ENCODE assay signal across 9 cellular contexts in genomic region chr11:19577391-19577831, GRCh38.
DNase-seq lines count a peak whose midpoint lies in the region; ATAC-seq, FAIRE-seq and TF ChIP-seq lines count a peak whose summit lies in the region.
"Had no signal": no experiment of that assay in that cellular context is flagged by ENCODE, and none has a peak within 500 bp of the region (broad histone marks: within the 10 kb centered on the region; RNA-seq: fewer than 3 reads in every experiment).

No MANE protein-coding gene starts in this region.

- H3K36me3 Mint-ChIP-seq in activated naive CD8-positive, alpha-beta T cell treated with anti-CD3 and anti-CD28 coated beads, Interleukin-2, amount 50 U/mL, for 24 hours (ENCODE audit: low read depth) = no peaks in the 10 kb centered on the region

- DNase-seq in AG04450 (ENCODE audit: low read depth, low spot score) (no peak), adrenal gland (no peak), left cardiac atrium (no peak), pancreas (peak in 1 of 6 donors; percentile 23), foreskin keratinocyte (no peak)
- no peak for DNase-seq in activated CD8-positive, alpha-beta memory T cell treated with anti-CD3 and anti-CD28 coated beads, Interleukin-2, amount 50 U/mL, for 48 hours
- no peak for DNase-seq in activated naive CD8-positive, alpha-beta T cell treated with anti-CD3 and anti-CD28 coated beads, Interleukin-2, amount 50 U/mL, for 24 hours
- DNase-seq: activated CD4-positive, alpha-beta T cell treated with anti-CD3 and anti-CD28 coated beads, Interleukin-2, amount 50 U/mL, for 4 hours had no signal

- no peak for TF ChIP-seq POLR2A in adrenal gland (IDR thresholded peaks at IDR 0.05)

- H3K4me1 Mint-ChIP-seq in activated naive CD8-positive, alpha-beta T cell treated with anti-CD3 and anti-CD28 coated beads, Interleukin-2, amount 50 U/mL, for 24 hours = no peaks in the 10 kb centered on the region

- H3K9me3 Mint-ChIP-seq in activated naive CD8-positive, alpha-beta T cell treated with anti-CD3 and anti-CD28 coated beads, Interleukin-2, amount 50 U/mL, for 24 hours = no peaks in the 10 kb centered on the region

- intact Hi-C loops in adrenal gland (cut with DNase I) = no loop called here
- intact Hi-C loops in left cardiac atrium (cut with DNase I) = no loop called here
- intact Hi-C loops in pancreas (cut with DNase I) = no loop called here

- H3K27me3 ChIP-seq in AG04450 (ENCODE audit: control insufficient read depth, insufficient read depth, low read length) = peaks cover 2% of the 10 kb centered on the region
- no peaks in the 10 kb centered on the region for H3K27me3 ChIP-seq in adrenal gland
- H3K27me3 ChIP-seq in pancreas = no peaks in the 10 kb centered on the region
- peaks cover 14% of the 10 kb centered on the region for H3K27me3 ChIP-seq in foreskin keratinocyte

- H3K9me3 ChIP-seq in AG04450 (ENCODE audit: control insufficient read depth, insufficient read depth, low read length) (no peaks in the 10 kb centered on the region), adrenal gland (replicated peaks in 1 of 3) (no peaks in the 10 kb centered on the region), pancreas (no peaks in the 10 kb centered on the region)

- H3K4me1 ChIP-seq in adrenal gland (replicated peaks in 1 of 2) (peaks cover 4 to 33% of the 10 kb centered on the region in 2 donors), pancreas (peaks cover 0 to 19% (median 19%) of the 10 kb centered on the region in 3 donors), foreskin keratinocyte (no peaks in the 10 kb centered on the region)

- ATAC-seq in left cardiac atrium (peak; percentile 64 to 69), pancreas (peak; percentile 60 to 85 (median 79)), foreskin keratinocyte (no peak), HG03025 (IDR thresholded peaks at IDR 0.05; ENCODE audit: low FRiP score, unreplicated experiment) (no peak)
- no peak for ATAC-seq in activated naive CD8-positive, alpha-beta T cell treated with anti-CD3 and anti-CD28 coated beads, Interleukin-2, amount 50 U/mL, for 24 hours

- CTCF ChIA-PET in AG04450 (lab: Charles Lee) = interaction anchor here (0.6 to 2.0 kb wide), 3 partner anchors 20 to 251 kb away, joined by 3 to 6 read pairs (median 3); no protein-coding TSS in a partner anchor

- H3K27me3 Mint-ChIP-seq in activated naive CD8-positive, alpha-beta T cell treated with anti-CD3 and anti-CD28 coated beads, Interleukin-2, amount 50 U/mL, for 24 hours = peaks cover 2% of the 10 kb centered on the region

- 44 to 56% (median 47%) methylated on average over 5 of the region's 5 CpGs for WGBS in adrenal gland, 4 donors
- WGBS in pancreas, 2 donors = 25 to 27% methylated on average over 5 of the region's 5 CpGs

- POLR2A ChIA-PET in AG04450 (lab: Yijun Ruan, JAX) = no interaction called here

- H3K4me3 ChIP-seq in AG04450 (ENCODE audit: low read depth, low read length) (no peak overlapping the region), adrenal gland (no peak overlapping the region), pancreas (no peak overlapping the region)

- FAIRE-seq in pancreas (lab: Jason Lieb, UNC) = no peak

- no peak overlapping the region for H3K4me3 Mint-ChIP-seq in activated naive CD8-positive, alpha-beta T cell treated with anti-CD3 and anti-CD28 coated beads, Interleukin-2, amount 50 U/mL, for 24 hours

- H3K27ac Mint-ChIP-seq in activated naive CD8-positive, alpha-beta T cell treated with anti-CD3 and anti-CD28 coated beads, Interleukin-2, amount 50 U/mL, for 24 hours = no peak overlapping the region

- H3K36me3 ChIP-seq in adrenal gland (replicated peaks in 1 of 2) (no peaks in the 10 kb centered on the region), pancreas (no peaks in the 10 kb centered on the region)

- TF ChIP-seq CTCF in AG04450 (IDR thresholded peaks at IDR 0.05; ENCODE audit: low read depth, low read length) (no peak), adrenal gland (IDR thresholded peaks at IDR 0.05) (no peak), pancreas (IDR thresholded peaks at IDR 0.05) (no peak), foreskin keratinocyte (conservative IDR thresholded peaks at IDR 0.05) (no peak)

- peak overlapping the region; percentile 52 for H3K27ac ChIP-seq in AG04450 (ENCODE audit: low read depth, low read length)
- peak overlapping the region in 4 of 5 donors; percentile 21 to 89 (median 66) for H3K27ac ChIP-seq in adrenal gland
- peak overlapping the region in 2 of 4 donors; percentile 41 to 63 for H3K27ac ChIP-seq in pancreas
- no peak overlapping the region for H3K27ac ChIP-seq in foreskin keratinocyte

Comparison
In these comparisons a context has a peak if more than half of its experiments do, and no peak if none do; other contexts are left out.
1. ATAC-seq: peak in left cardiac atrium (2 of 2) and pancreas (4 of 4); none in foreskin keratinocyte (single experiment), activated naive CD8-positive, alpha-beta T cell treated with anti-CD3 and anti-CD28 coated beads, Interleukin-2, amount 50 U/mL, for 24 hours (single experiment) and HG03025 (single experiment).